Comparison of ENCODE assay signal across 12 cellular contexts in genomic region chr14:70366890-70367289, GRCh38. TPM values are rescaled to one million over a fixed set of nuclear protein-coding genes. Genes with fewer than 3 reads are reported as not detected.
DNase-seq lines count a peak whose midpoint lies in the region; ATAC-seq and TF ChIP-seq lines count a peak whose summit lies in the region.
"Had no signal": no experiment of that assay in that cellular context is flagged by ENCODE, and none has a peak within 500 bp of the region (broad histone marks: within the 10 kb centered on the region; RNA-seq: fewer than 3 reads in every experiment).

No MANE protein-coding gene starts in this region.

- H2BK5ac ChIP-seq in mesendoderm (ENCODE audit: low read length), result no peak overlapping the region

- no peaks in the 10 kb centered on the region for H3K9me3 Mint-ChIP-seq in stimulated activated naive B cell treated with anti-CD40 and anti-IgM and Interleukin-4, amounts not matched to agents 10 μg/mL and 1 μg/mL and 100 μg/mL, for 72 hours
- H3K9me3 Mint-ChIP-seq: CD8-positive, alpha-beta T cell; GM23338 had no signal

- H3K9ac ChIP-seq in mesendoderm (ENCODE audit: low read length), result no peak overlapping the region

- in situ Hi-C loops in HAP-1 (cut with MboI; ENCODE audit: low sequenced_read_pairs), result no loop called here

- peaks cover 5 to 18% of the 10 kb centered on the region in 2 donors for H3K36me3 Mint-ChIP-seq in stimulated activated naive B cell treated with anti-CD40 and anti-IgM and Interleukin-4, amounts not matched to agents 10 μg/mL and 1 μg/mL and 100 μg/mL, for 72 hours

- no peaks in the 10 kb centered on the region for H3K79me2 ChIP-seq in mesendoderm (ENCODE audit: control insufficient read depth, insufficient read depth, low read length)

- no peak for ATAC-seq in stimulated activated naive B cell treated with anti-CD40 and anti-IgM and Interleukin-4, amounts not matched to agents 10 μg/mL and 1 μg/mL and 100 μg/mL, for 72 hours (replicated peaks)
- ATAC-seq in GM19324 (IDR thresholded peaks at IDR 0.05; ENCODE audit: low FRiP score, unreplicated experiment), result no peak
- ATAC-seq: CD8-positive, alpha-beta T cell; GM23338; HepG2 had no signal

- no CpG with 5 or more reads among the region's 2 CpGs for WGBS in mesendoderm (ENCODE audit: extremely low coverage, insufficient coverage, low lambda C conversion rate)

- no peaks in the 10 kb centered on the region for H3K4me1 Mint-ChIP-seq in stimulated activated naive B cell treated with anti-CD40 and anti-IgM and Interleukin-4, amounts not matched to agents 10 μg/mL and 1 μg/mL and 100 μg/mL, for 72 hours
- H3K4me1 Mint-ChIP-seq: CD14-positive monocyte, GM23338 had no signal

- peak overlapping the region; percentile 84 for H3K27ac ChIP-seq in VCaP
- no peak overlapping the region for H3K27ac ChIP-seq in mesendoderm (ENCODE audit: low read depth, low read length)

- no peak overlapping the region for H3K4me3 Mint-ChIP-seq in stimulated activated naive B cell treated with anti-CD40 and anti-IgM and Interleukin-4, amounts not matched to agents 10 μg/mL and 1 μg/mL and 100 μg/mL, for 72 hours
- H3K4me3 Mint-ChIP-seq: CD14-positive monocyte; CD8-positive, alpha-beta T cell; GM23338 had no signal

- no peak overlapping the region for H2AK5ac ChIP-seq in mesendoderm (ENCODE audit: low read length)

- H3K4me1 ChIP-seq in HAP-1, result peaks cover 7% of the 10 kb centered on the region; the same call in 1 of the 2 replicates
- H3K4me1 ChIP-seq in mesendoderm (ENCODE audit: control insufficient read depth, low read depth, low read length), result peaks cover 1% of the 10 kb centered on the region

- H3K56ac ChIP-seq in mesendoderm (ENCODE audit: low read length), result no peak overlapping the region

- H3K4me3 ChIP-seq in HAP-1, result no peak overlapping the region
- no peak overlapping the region for H3K4me3 ChIP-seq in mesendoderm (ENCODE audit: low read length)
- H3K4me3 ChIP-seq: GM23338 had no signal

- H3K27me3 ChIP-seq in HAP-1 (ENCODE audit: low read depth) (0 out of 2 replicates have a peak, but pooled peaks cover 3% of the 10 kb centered on the region), mesendoderm (ENCODE audit: insufficient read depth, low read length, poor library complexity) (no peaks in the 10 kb centered on the region)

- no peak overlapping the region for H2BK120ac ChIP-seq in mesendoderm (ENCODE audit: low read depth, low read length)

- TF ChIP-seq CTCF in VCaP (conservative IDR thresholded peaks at IDR 0.05), result no peak

- DNase-seq in HAP-1 (ENCODE audit: low spot score in 2 of 2), result peak; percentile 25 to 36
- DNase-seq in mesendoderm, result peak; percentile 18
- no peak for DNase-seq in stimulated activated naive B cell treated with anti-CD40 and anti-IgM and Interleukin-4, amounts not matched to agents 10 μg/mL and 1 μg/mL and 100 μg/mL, for 72 hours
- no peak for DNase-seq in HEK293T (ENCODE audit: extremely low spot score)
- DNase-seq: Caco-2; CD8-positive, alpha-beta T cell; H7 had no signal

- H2BK15ac ChIP-seq in mesendoderm (replicated peaks; ENCODE audit: low read depth), result no peak overlapping the region

- H3K36me3 ChIP-seq in HAP-1 (replicated peaks), result no peaks in the 10 kb centered on the region
- H3K36me3 ChIP-seq in mesendoderm (ENCODE audit: control insufficient read depth, insufficient read depth, low read length), result no peaks in the 10 kb centered on the region

- H3K4ac ChIP-seq in mesendoderm (ENCODE audit: low read depth, low read length), result no peak overlapping the region

- POLR2A ChIA-PET in HEK293T (lab: Yijun Ruan, JAX), result no interaction called here

- H3K23ac ChIP-seq in mesendoderm (ENCODE audit: low read length), result no peak overlapping the region

- no peaks in the 10 kb centered on the region for H3K27me3 Mint-ChIP-seq in stimulated activated naive B cell treated with anti-CD40 and anti-IgM and Interleukin-4, amounts not matched to agents 10 μg/mL and 1 μg/mL and 100 μg/mL, for 72 hours

- CTCF ChIA-PET in HEK293T (lab: Yijun Ruan, JAX), result no interaction called here

- no peak overlapping the region for H3K18ac ChIP-seq in mesendoderm (ENCODE audit: low read length)

- H3K27ac Mint-ChIP-seq in stimulated activated naive B cell treated with anti-CD40 and anti-IgM and Interleukin-4, amounts not matched to agents 10 μg/mL and 1 μg/mL and 100 μg/mL, for 72 hours, result no peak overlapping the region
- H3K27ac Mint-ChIP-seq: CD14-positive monocyte; CD8-positive, alpha-beta T cell; GM23338 had no signal

- H3K9me3 ChIP-seq in HAP-1, result no peaks in the 10 kb centered on the region
- H3K9me3 ChIP-seq: Caco-2 had no signal

- no peaks in the 10 kb centered on the region for H3K79me1 ChIP-seq in mesendoderm (ENCODE audit: low read length)

- H4K8ac ChIP-seq in mesendoderm (ENCODE audit: low read depth, low read length), result no peak overlapping the region

- H3K4me2 ChIP-seq in mesendoderm (ENCODE audit: low read length), result no peak overlapping the region
- H3K4me2 ChIP-seq: GM23338 had no signal

- no peak overlapping the region for H4K5ac ChIP-seq in mesendoderm (ENCODE audit: low read length)

TF ChIP-seq in HEK293T, 16 proteins besides CTCF, POLR2A, EP300 and RAD21:
- no peak for TF ChIP-seq FOXM1 (IDR thresholded peaks at IDR 0.05; ENCODE audit: borderline replicate concordance)
- no peak for TF ChIP-seq FOXA1 (IDR thresholded peaks at IDR 0.05)

RNA-seq across cellular contexts. Expression of gene COX16, which starts 7.4 kb away (rescaled TPM):
- 120 TPM for polyA plus RNA-seq in mesendoderm (2013, experiment 1 of 2)
- 117 TPM for polyA plus RNA-seq in mesendoderm (2013, experiment 2 of 2)

RNA-seq across cellular contexts. Expression of gene SYNJ2BP, which starts 50.0 kb away (rescaled TPM):
- polyA plus RNA-seq in mesendoderm (2013, experiment 1 of 2), result 19.8 TPM
- polyA plus RNA-seq in mesendoderm (2013, experiment 2 of 2), result 19.6 TPM

Comparison
In these comparisons a context has a peak if more than half of its experiments do, and no peak if none do; other contexts are left out.
1. DNase-seq: peak in HAP-1 (2 of 2) and mesendoderm (single experiment); none in stimulated activated naive B cell treated with anti-CD40 and anti-IgM and Interleukin-4, amounts not matched to agents 10 μg/mL and 1 μg/mL and 100 μg/mL, for 72 hours (single experiment) and HEK293T (single experiment).